27 cellular contexts compared by ENCODE assay signal in the genomic region with DNA sequence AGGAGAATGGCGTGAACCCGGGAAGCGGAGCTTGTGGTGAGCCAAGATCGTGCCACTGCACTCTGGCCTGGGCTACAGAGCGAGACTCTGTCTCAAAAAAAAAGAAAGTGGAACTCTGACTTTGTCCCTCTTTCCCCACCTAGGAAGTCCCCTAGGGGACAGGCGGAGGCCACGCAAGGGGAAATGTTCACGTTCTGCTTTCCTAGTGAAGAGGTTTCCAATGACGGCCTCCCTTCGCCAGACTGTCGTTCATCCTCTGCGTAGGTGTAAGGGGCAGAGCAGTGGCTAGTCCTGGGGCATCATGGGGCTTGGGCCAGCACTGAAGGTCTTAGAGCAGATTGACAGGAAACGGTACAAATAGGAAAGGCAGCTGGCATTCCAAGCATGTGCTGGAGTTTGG.
"Had no signal": no experiment of that assay in that cellular context is flagged by ENCODE, and none has a peak within 500 bp of the region (broad histone marks: within the 10 kb centered on the region; RNA-seq: fewer than 3 reads in every experiment).

No MANE protein-coding gene starts in this region.

- H3K27ac ChIP-seq: breast epithelium, colonic mucosa, neural progenitor cell, parathyroid adenoma, testis, transverse colon had no signal

- H3K9me3 Mint-ChIP-seq: activated B cell treated with CpG ODN at 0.5 μM for 24 hours; endodermal cell; memory B cell; naive thymus-derived CD8-positive, alpha-beta T cell; neural progenitor cell had no signal

- H3K4me1 ChIP-seq: breast epithelium, colonic mucosa, neural progenitor cell, parathyroid adenoma, testis, transverse colon had no signal

- H3K4me1 Mint-ChIP-seq: neural progenitor cell had no signal

- H3K27me3 Mint-ChIP-seq: activated B cell treated with CpG ODN at 0.5 μM for 24 hours; activated CD8-positive, alpha-beta memory T cell treated with anti-CD3 and anti-CD28 coated beads, Interleukin-2, amount 10 ng/mL, durations not matched to agents 7 days and 5 days; memory B cell; naive thymus-derived CD8-positive, alpha-beta T cell had no signal

- H3K4me3 ChIP-seq: breast epithelium, colonic mucosa, neural progenitor cell, testis, transverse colon had no signal

- H3K36me3 ChIP-seq: breast epithelium, colonic mucosa, neural progenitor cell, transverse colon had no signal

- DNase-seq: activated B cell treated with CpG ODN at 0.5 μM for 24 hours; activated CD4-positive, alpha-beta T cell treated with anti-CD3 and anti-CD28 coated beads, Interleukin-2, amount 50 U/mL, for 1 hour; activated CD8-positive, alpha-beta memory T cell treated with anti-CD3 and anti-CD28 coated beads, Interleukin-2, amount 10 ng/mL, durations not matched to agents 7 days and 5 days; activated CD8-positive, alpha-beta T cell treated with anti-CD3 and anti-CD28 coated beads, Interleukin-2, amount 10 ng/mL, durations not matched to agents 7 days and 5 days; activated naive CD4-positive, alpha-beta T cell treated with anti-CD3 and anti-CD28 coated beads, Interleukin-2, amount 50 U/mL, for 16 hours; activated T-cell treated with anti-CD3 and anti-CD28 coated beads, Interleukin-2, amount 50 U/mL, for 48 hours; colonic mucosa; endodermal cell; foreskin fibroblast; islet precursor cell; midbrain; naive thymus-derived CD8-positive, alpha-beta T cell; occipital lobe; right cardiac atrium; SK-N-SH; stimulated activated CD4-positive, alpha-beta T cell treated with anti-CD3 and anti-CD28 coated beads, Interleukin-12 subunit alpha, Interleukin-12 subunit beta, amount 100 ng/mL, for 4 hours; stimulated activated CD4-positive, alpha-beta T cell treated with anti-CD3 and anti-CD28 coated beads, Interleukin-4, amount 100 ng/mL, for 1 hour; stimulated activated naive CD8-positive, alpha-beta T cell treated with anti-CD3 and anti-CD28 coated beads, Interleukin-15, Interleukin-2, amounts not matched to agents 100 U/mL and 50 U/mL, for 24 hours; SW 1271; T-helper 2 cell; testis; transverse colon had no signal

- ATAC-seq: activated CD8-positive, alpha-beta memory T cell treated with anti-CD3 and anti-CD28 coated beads, Interleukin-2, amount 10 ng/mL, durations not matched to agents 7 days and 5 days; activated CD8-positive, alpha-beta T cell treated with anti-CD3 and anti-CD28 coated beads, Interleukin-2, amount 10 ng/mL, durations not matched to agents 7 days and 5 days; esophagus mucosa; naive thymus-derived CD8-positive, alpha-beta T cell; stimulated activated naive CD8-positive, alpha-beta T cell treated with anti-CD3 and anti-CD28 coated beads, Interleukin-15, Interleukin-2, amounts not matched to agents 100 U/mL and 50 U/mL, for 24 hours had no signal

- H3K27me3 ChIP-seq: breast epithelium, colonic mucosa, neural progenitor cell, testis, transverse colon had no signal

- H3K36me3 Mint-ChIP-seq: activated CD8-positive, alpha-beta memory T cell treated with anti-CD3 and anti-CD28 coated beads, Interleukin-2, amount 10 ng/mL, durations not matched to agents 7 days and 5 days had no signal

- H3K9me3 ChIP-seq: breast epithelium, colonic mucosa, SK-N-SH, testis, transverse colon had no signal

- H3K4me3 Mint-ChIP-seq: activated B cell treated with CpG ODN at 0.5 μM for 24 hours; activated CD8-positive, alpha-beta memory T cell treated with anti-CD3 and anti-CD28 coated beads, Interleukin-2, amount 10 ng/mL, durations not matched to agents 7 days and 5 days; activated CD8-positive, alpha-beta T cell treated with anti-CD3 and anti-CD28 coated beads, Interleukin-2, amount 10 ng/mL, durations not matched to agents 7 days and 5 days; endodermal cell; memory B cell; naive thymus-derived CD8-positive, alpha-beta T cell; neural progenitor cell had no signal

- H3K27ac Mint-ChIP-seq: activated B cell treated with CpG ODN at 0.5 μM for 24 hours; activated CD8-positive, alpha-beta memory T cell treated with anti-CD3 and anti-CD28 coated beads, Interleukin-2, amount 10 ng/mL, durations not matched to agents 7 days and 5 days; activated CD8-positive, alpha-beta T cell treated with anti-CD3 and anti-CD28 coated beads, Interleukin-2, amount 10 ng/mL, durations not matched to agents 7 days and 5 days; endodermal cell; memory B cell; neural progenitor cell had no signal
